Comparison of ENCODE assay signal across 16 cellular contexts in genomic region chr9:21969011-21969935, GRCh38. TPM values are rescaled to one million over a fixed set of nuclear protein-coding genes. Genes with fewer than 3 reads are reported as not detected.
DNase-seq lines count a peak whose midpoint lies in the region; ATAC-seq lines count a peak whose summit lies in the region.
"Had no signal": no experiment of that assay in that cellular context is flagged by ENCODE, and none has a peak within 500 bp of the region (broad histone marks: within the 10 kb centered on the region; RNA-seq: fewer than 3 reads in every experiment).

No MANE protein-coding gene starts in this region.

- H3K36me3 Mint-ChIP-seq in activated T-cell treated with anti-CD3 and anti-CD28 coated beads, Interleukin-2, amount 50 U/mL, for 24 hours (ENCODE audit: low read depth): peaks cover 6% of the 10 kb centered on the region
- peaks cover 43% of the 10 kb centered on the region for H3K36me3 Mint-ChIP-seq in activated T-helper 17 cell treated with anti-CD3 and anti-CD28 coated beads, Interleukin-2, amount 50 U/mL, for 72 hours (ENCODE audit: low read depth)
- H3K36me3 Mint-ChIP-seq in stimulated activated effector memory CD8-positive, alpha-beta T cell treated with anti-CD3 and anti-CD28 coated beads, Interleukin-12 subunit alpha, Interleukin-12 subunit beta, amount 100 ng/mL, for 72 hours: peaks cover 12% of the 10 kb centered on the region

- ATAC-seq in activated T-helper 17 cell treated with anti-CD3 and anti-CD28 coated beads, Interleukin-2, amount 50 U/mL, for 72 hours (replicated peaks): no peak
- ATAC-seq in stimulated activated effector memory CD8-positive, alpha-beta T cell treated with anti-CD3 and anti-CD28 coated beads, Interleukin-12 subunit alpha, Interleukin-12 subunit beta, amount 100 ng/mL, for 72 hours: no peak

- peaks cover 33% of the 10 kb centered on the region for H3K4me1 Mint-ChIP-seq in activated T-cell treated with anti-CD3 and anti-CD28 coated beads, Interleukin-2, amount 50 U/mL, for 24 hours (ENCODE audit: low read depth)
- peaks cover 26% of the 10 kb centered on the region for H3K4me1 Mint-ChIP-seq in activated T-helper 17 cell treated with anti-CD3 and anti-CD28 coated beads, Interleukin-2, amount 50 U/mL, for 72 hours
- H3K4me1 Mint-ChIP-seq in stimulated activated effector memory CD8-positive, alpha-beta T cell treated with anti-CD3 and anti-CD28 coated beads, Interleukin-12 subunit alpha, Interleukin-12 subunit beta, amount 100 ng/mL, for 72 hours: peaks cover 46% of the 10 kb centered on the region

- peak overlapping the region; percentile 22 for H3K27ac Mint-ChIP-seq in activated T-cell treated with anti-CD3 and anti-CD28 coated beads, Interleukin-2, amount 50 U/mL, for 24 hours
- peak overlapping the region; percentile 20 for H3K27ac Mint-ChIP-seq in activated T-helper 17 cell treated with anti-CD3 and anti-CD28 coated beads, Interleukin-2, amount 50 U/mL, for 72 hours
- H3K27ac Mint-ChIP-seq in stimulated activated effector memory CD8-positive, alpha-beta T cell treated with anti-CD3 and anti-CD28 coated beads, Interleukin-12 subunit alpha, Interleukin-12 subunit beta, amount 100 ng/mL, for 72 hours: no peak overlapping the region
- H3K27ac Mint-ChIP-seq: nephron progenitor cell had no signal

- H3K27me3 Mint-ChIP-seq in activated T-cell treated with anti-CD3 and anti-CD28 coated beads, Interleukin-2, amount 50 U/mL, for 24 hours: peaks cover 98% of the 10 kb centered on the region
- peaks cover 83% of the 10 kb centered on the region for H3K27me3 Mint-ChIP-seq in activated T-helper 17 cell treated with anti-CD3 and anti-CD28 coated beads, Interleukin-2, amount 50 U/mL, for 72 hours

- no peak for DNase-seq in activated T-cell treated with anti-CD3 and anti-CD28 coated beads, Interleukin-2, amount 50 U/mL, for 24 hours
- no peak for DNase-seq in activated T-cell treated with anti-CD3 and anti-CD28 coated beads for 4 hours
- DNase-seq in iPS-NIHi7 (ENCODE audit: extremely low spot score): peak; percentile 64
- no peak for DNase-seq in stimulated activated effector memory CD8-positive, alpha-beta T cell treated with anti-CD3 and anti-CD28 coated beads, Interleukin-12 subunit alpha, Interleukin-12 subunit beta, amount 100 ng/mL, for 72 hours (ENCODE audit: low spot score in 2 of 2)
- no peak for DNase-seq in DMS79 (lab: John Stamatoyannopoulos, UW)
- DNase-seq in effector CD8-positive, alpha-beta T cell (lab: John Stamatoyannopoulos, UW): no peak
- no peak for DNase-seq in dedifferentiated amniotic fluid mesenchymal stem cell (ENCODE audit: extremely low spot score)
- DNase-seq: activated CD8-positive, alpha-beta memory T cell treated with anti-CD3 and anti-CD28 coated beads for 24 hours; left ventricle myocardium inferior; NCI-H2107; NCI-H774; RPMI8226; substantia nigra; T1000 had no signal

- H3K9me3 Mint-ChIP-seq in activated T-cell treated with anti-CD3 and anti-CD28 coated beads, Interleukin-2, amount 50 U/mL, for 24 hours: peaks cover 21% of the 10 kb centered on the region
- peaks cover 11% of the 10 kb centered on the region for H3K9me3 Mint-ChIP-seq in activated T-helper 17 cell treated with anti-CD3 and anti-CD28 coated beads, Interleukin-2, amount 50 U/mL, for 72 hours
- H3K9me3 Mint-ChIP-seq in stimulated activated effector memory CD8-positive, alpha-beta T cell treated with anti-CD3 and anti-CD28 coated beads, Interleukin-12 subunit alpha, Interleukin-12 subunit beta, amount 100 ng/mL, for 72 hours: peaks cover 5% of the 10 kb centered on the region
- H3K9me3 Mint-ChIP-seq: nephron progenitor cell had no signal

- no peak overlapping the region for H3K4me3 Mint-ChIP-seq in activated T-cell treated with anti-CD3 and anti-CD28 coated beads, Interleukin-2, amount 50 U/mL, for 24 hours
- peak overlapping the region; percentile 40 for H3K4me3 Mint-ChIP-seq in activated T-helper 17 cell treated with anti-CD3 and anti-CD28 coated beads, Interleukin-2, amount 50 U/mL, for 72 hours
- peak overlapping the region; percentile 18 for H3K4me3 Mint-ChIP-seq in stimulated activated effector memory CD8-positive, alpha-beta T cell treated with anti-CD3 and anti-CD28 coated beads, Interleukin-12 subunit alpha, Interleukin-12 subunit beta, amount 100 ng/mL, for 72 hours
- H3K4me3 Mint-ChIP-seq: nephron progenitor cell had no signal

RNA-seq across cellular contexts. Expression of gene CDKN2A, which starts 24.9 kb away (rescaled TPM):
- total RNA-seq in activated T-helper 17 cell treated with anti-CD3 and anti-CD28 coated beads, Interleukin-2, amount 50 U/mL, for 72 hours: 1 to 10 TPM; 4.7 to 6.4 TPM

RNA-seq across cellular contexts. Expression of gene CDKN2B-AS1, which starts 25.3 kb away (rescaled TPM):
- under 1 TPM; 0.64 to 0.93 TPM for total RNA-seq in activated T-helper 17 cell treated with anti-CD3 and anti-CD28 coated beads, Interleukin-2, amount 50 U/mL, for 72 hours

RNA-seq across cellular contexts. Expression of gene CDKN2B, which starts 39.8 kb away (rescaled TPM):
- total RNA-seq in activated T-helper 17 cell treated with anti-CD3 and anti-CD28 coated beads, Interleukin-2, amount 50 U/mL, for 72 hours: under 1 TPM; 0.19 to 0.76 TPM
